In genomic region chr11:62921201-62921572, GRCh38 we compare ENCODE assay signal across 1 cellular context.
TF ChIP-seq lines count a peak whose summit lies in the region.

Gene CHRM1, minus strand, starts transcription at chr11:62921363. Its CDS starts 10,263 bp downstream, at chr11:62911100.

TF ChIP-seq in GM23338, 12 proteins besides CTCF, POLR2A, EP300 and RAD21 (continued from another document):
- TF ChIP-seq ZNF462 (CRISPR knock-in tag; IDR thresholded peaks at IDR 0.05) (no peak), EZH2 (IDR thresholded peaks at IDR 0.05; ENCODE audit: low read depth, unreplicated experiment) (no peak), ETS1 (IDR thresholded peaks at IDR 0.05) (no peak), STAT1 (IDR thresholded peaks at IDR 0.05; ENCODE audit: unreplicated experiment) (no peak), REST (IDR thresholded peaks at IDR 0.05; ENCODE audit: unreplicated experiment) (no peak), JUNB (IDR thresholded peaks at IDR 0.05; ENCODE audit: unreplicated experiment) (no peak), POLR2AphosphoS5 (IDR thresholded peaks at IDR 0.05; ENCODE audit: low read depth) (no peak), ZNF114 (CRISPR knock-in tag; IDR thresholded peaks at IDR 0.05) (no peak)
